ENCODE assay signal across 1 cellular context in the genomic region with DNA sequence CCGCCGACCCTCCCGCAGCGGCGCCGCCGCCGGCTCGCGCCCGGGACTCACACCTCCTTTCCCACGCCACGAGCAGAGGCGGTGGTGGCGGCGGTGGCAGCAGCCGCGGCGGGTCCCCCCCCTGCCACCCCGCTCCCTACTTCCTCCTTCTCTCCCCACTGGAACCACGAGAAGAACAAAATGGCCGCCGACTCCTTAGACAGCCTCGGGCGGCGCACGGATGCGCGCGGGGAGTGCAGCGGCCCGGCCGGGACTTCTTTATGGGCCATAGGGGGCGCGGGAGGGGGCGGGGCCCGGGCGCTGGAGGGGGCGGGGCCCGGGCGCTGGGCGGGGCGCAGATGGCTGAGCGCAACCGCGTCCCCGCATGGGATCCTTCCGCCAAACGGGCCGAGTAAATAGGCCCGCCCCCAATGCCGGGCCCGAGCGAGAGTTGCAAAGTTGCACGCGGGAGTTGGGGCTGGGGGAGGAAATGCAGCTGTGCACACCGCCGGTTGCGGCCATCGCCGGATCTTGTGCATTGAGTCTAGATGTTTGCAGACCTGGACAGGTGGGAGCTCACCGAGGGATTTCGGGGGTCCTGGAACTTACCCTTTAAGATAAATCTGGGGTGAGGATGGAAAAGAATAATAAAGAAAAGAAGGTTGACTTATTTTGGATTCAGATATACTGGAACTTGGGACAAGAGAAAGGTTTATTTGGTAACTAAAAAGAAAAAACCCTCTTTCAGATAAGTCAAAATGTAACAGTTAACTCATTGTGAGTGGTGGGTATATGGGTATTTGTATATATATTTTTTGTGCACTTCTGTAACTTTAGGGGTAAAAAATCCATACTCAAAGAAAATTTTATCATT.
A peak's percentile ranks its signal among the peaks of the same experiment; 100 is the strongest.
TF ChIP-seq lines count a peak whose summit lies in the region.

PPP1CC (minus strand) TSS at position 174 of the 853 bp plus-strand sequence. CDS start 184 bp downstream, outside the sequence.

TF ChIP-seq in A549, 52 proteins besides CTCF, POLR2A, EP300 and RAD21 (continued from another document):
- peak; percentile 96 for TF ChIP-seq BCL3 (IDR thresholded peaks at IDR 0.05)
- TF ChIP-seq HES2 (IDR thresholded peaks at IDR 0.05), result no peak
- TF ChIP-seq BHLHE40 (IDR thresholded peaks at IDR 0.05; ENCODE audit: low read depth, low read length), result no peak
- TF ChIP-seq CBX8 (IDR thresholded peaks at IDR 0.05), result no peak
- no peak for TF ChIP-seq FOSL2 (IDR thresholded peaks at IDR 0.05)
- TF ChIP-seq FOSL2 (CRISPR knock-in tag; IDR thresholded peaks at IDR 0.05), result no peak
- peak; percentile 89 to 96; a peak in 4 of 5 replicates for TF ChIP-seq JUN (IDR thresholded peaks at IDR 0.05)
- TF ChIP-seq CHD4 (IDR thresholded peaks at IDR 0.05; ENCODE audit: borderline replicate concordance), result no peak
- no peak for TF ChIP-seq HOXB13 (CRISPR knock-in tag; IDR thresholded peaks at IDR 0.05; ENCODE audit: low read depth)
- TF ChIP-seq CEBPB (IDR thresholded peaks at IDR 0.05), result 0 out of 4 replicates have a peak, but pooled peaks of 1 of the 2 experiments have one; percentile 31
- TF ChIP-seq JUNB (IDR thresholded peaks at IDR 0.05), result no peak
- TF ChIP-seq EHF (CRISPR knock-in tag; IDR thresholded peaks at IDR 0.05), result peak; percentile 55; the same call in 1 of the 2 replicates
- TF ChIP-seq HOXA7 (CRISPR knock-in tag; IDR thresholded peaks at IDR 0.05), result no peak
- no peak for TF ChIP-seq SREBF2 (IDR thresholded peaks at IDR 0.05)
- peak; percentile 95 for TF ChIP-seq PBX3 (IDR thresholded peaks at IDR 0.05)
- no peak for TF ChIP-seq ESRRA (IDR thresholded peaks at IDR 0.05; ENCODE audit: borderline replicate concordance, low read length)
- TF ChIP-seq ZFP36 (IDR thresholded peaks at IDR 0.05; ENCODE audit: borderline replicate concordance, partially characterized antibody), result no peak
- 0 out of 2 replicates have a peak, but pooled peaks have one; percentile 16 for TF ChIP-seq E2F6 (IDR thresholded peaks at IDR 0.05; ENCODE audit: borderline replicate concordance, low read depth)
- TF ChIP-seq RNF2 (IDR thresholded peaks at IDR 0.05; ENCODE audit: borderline replicate concordance, low read depth), result no peak
- TF ChIP-seq POLR2AphosphoS2 (conservative IDR thresholded peaks at IDR 0.05; ENCODE audit: low read length), result no peak
- TF ChIP-seq FOXS1 (CRISPR knock-in tag; IDR thresholded peaks at IDR 0.05), result no peak
- TF ChIP-seq, protein P1, sequence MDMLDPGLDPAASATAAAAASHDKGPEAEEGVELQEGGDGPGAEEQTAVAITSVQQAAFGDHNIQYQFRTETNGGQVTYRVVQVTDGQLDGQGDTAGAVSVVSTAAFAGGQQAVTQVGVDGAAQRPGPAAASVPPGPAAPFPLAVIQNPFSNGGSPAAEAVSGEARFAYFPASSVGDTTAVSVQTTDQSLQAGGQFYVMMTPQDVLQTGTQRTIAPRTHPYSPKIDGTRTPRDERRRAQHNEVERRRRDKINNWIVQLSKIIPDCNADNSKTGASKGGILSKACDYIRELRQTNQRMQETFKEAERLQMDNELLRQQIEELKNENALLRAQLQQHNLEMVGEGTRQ (IDR thresholded peaks at IDR 0.05), result no peak
- peak; percentile 36; the same call in 1 of the 2 replicates for TF ChIP-seq GATA3 (IDR thresholded peaks at IDR 0.05; ENCODE audit: borderline replicate concordance)
- no peak for TF ChIP-seq ATOH8 (CRISPR knock-in tag; IDR thresholded peaks at IDR 0.05; ENCODE audit: low read depth)
- TF ChIP-seq HMGXB4 (CRISPR knock-in tag; IDR thresholded peaks at IDR 0.05; ENCODE audit: borderline replicate concordance), result no peak
- no peak for TF ChIP-seq RFX5 (IDR thresholded peaks at IDR 0.05)
- TF ChIP-seq CHD2 (IDR thresholded peaks at IDR 0.05; ENCODE audit: low read length, partially characterized antibody), result peak; percentile 83
- peak; percentile 81 for TF ChIP-seq PHF8 (IDR thresholded peaks at IDR 0.05; ENCODE audit: borderline replicate concordance, low read depth)
TF ChIP-seq in A549: peak in this region for 12.
